In genomic region chr1:15260418-15261154, GRCh38 we compare ENCODE assay signal across 9 cellular contexts. TPM values are rescaled to one million over a fixed set of nuclear protein-coding genes. Genes with fewer than 3 reads are reported as not detected.
A peak's percentile ranks its signal among the peaks of the same experiment; 100 is the strongest.
DNase-seq lines count a peak whose midpoint lies in the region; ATAC-seq and TF ChIP-seq lines count a peak whose summit lies in the region.
"Had no signal": no experiment of that assay in that cellular context is flagged by ENCODE, and none has a peak within 500 bp of the region (broad histone marks: within the 10 kb centered on the region; RNA-seq: fewer than 3 reads in every experiment).

No MANE protein-coding gene starts in this region.

- TF ChIP-seq CTCF in fibroblast of the aortic adventitia (IDR thresholded peaks at IDR 0.05; ENCODE audit: insufficient read depth, low read length), result no peak

- H3K27ac ChIP-seq in skin epidermis, result peak overlapping the region in 11 of 21 experiments; percentile 12 to 79 (median 45)

- H3K4me3 ChIP-seq in fibroblast of the aortic adventitia (ENCODE audit: low read depth, low read length) (no peak overlapping the region), skin epidermis (no peak overlapping the region)
- H3K4me3 ChIP-seq: GM23338 had no signal

- DNase-seq in NCI-H2029 (lab: John Stamatoyannopoulos, UW), result peak; percentile 33
- DNase-seq in NCI-H2029 treated with DMSO at 0.1 percent for 48 hours (lab: John Stamatoyannopoulos, UW), result no peak
- peak; percentile 13 for DNase-seq in T1000 (lab: John Stamatoyannopoulos, UW)
- DNase-seq in fibroblast of the aortic adventitia (ENCODE audit: low read depth), result peak; percentile 63
- no peak for DNase-seq in HuH-7.5 (ENCODE audit: low spot score)
- no peak for DNase-seq in NK-92 (lab: John Stamatoyannopoulos, UW; ENCODE audit: unreplicated experiment)

- ATAC-seq in GM18520 (IDR thresholded peaks at IDR 0.05; ENCODE audit: unreplicated experiment), result no peak

RNA-seq across cellular contexts. Expression of gene FHAD1, which starts 13.6 kb away (rescaled TPM):
- total RNA-seq in fibroblast of the aortic adventitia (ENCODE audit: low replicate concordance), result 0.63 and 0.74 TPM in 2 replicates

Comparison
In these comparisons a context has a peak if more than half of its experiments do, and no peak if none do; other contexts are left out.
1. DNase-seq: peak in NCI-H2029 (single experiment), T1000 (single experiment) and fibroblast of the aortic adventitia (single experiment); none in NCI-H2029 treated with DMSO at 0.1 percent for 48 hours (single experiment), HuH-7.5 (single experiment) and NK-92 (single experiment).